14 cellular contexts compared by ENCODE assay signal in genomic region chr12:103978384-103978982, GRCh38. TPM values are rescaled to one million over a fixed set of nuclear protein-coding genes. Genes with fewer than 3 reads are reported as not detected.
DNase-seq lines count a peak whose midpoint lies in the region; ATAC-seq, FAIRE-seq and TF ChIP-seq lines count a peak whose summit lies in the region.
"Had no signal": no experiment of that assay in that cellular context is flagged by ENCODE, and none has a peak within 500 bp of the region (broad histone marks: within the 10 kb centered on the region; RNA-seq: fewer than 3 reads in every experiment).

No MANE protein-coding gene starts in this region.

- peaks cover 13 to 22% of the 10 kb centered on the region in 2 donors for H3K36me3 Mint-ChIP-seq in activated naive CD4-positive, alpha-beta T cell treated with anti-CD3 and anti-CD28 coated beads, Interleukin-2, amount 50 U/mL, for 72 hours
- H3K36me3 Mint-ChIP-seq in type B pancreatic cell = peaks cover 35% of the 10 kb centered on the region

- no peak overlapping the region for H3K4me3 Mint-ChIP-seq in type B pancreatic cell
- H3K4me3 Mint-ChIP-seq: GM23338 had no signal

- in situ Hi-C loops in GM12878 (cut with MboI) = no loop called here

- CTCF ChIA-PET in GM12878 (lab: Yijun Ruan, JAX) = interaction anchor here (2.0 to 2.4 kb wide), 2 partner anchors 94 to 131 kb away, joined by 6 to 7 read pairs; no protein-coding TSS in a partner anchor

- no peak for TF ChIP-seq EP300 in GM12878 (IDR thresholded peaks at IDR 0.05; ENCODE audit: borderline replicate concordance in 1 of 2, control insufficient read depth in 1 of 2, low read depth in 2 of 2, low read length in 2 of 2)

- no peak overlapping the region for H2AFZ ChIP-seq in GM12878 (ENCODE audit: control insufficient read depth, low read depth, low read length)
- H2AFZ ChIP-seq in smooth muscle cell (ENCODE audit: low read depth) = no peak overlapping the region
- H2AFZ ChIP-seq: GM23338 had no signal

- H3K9me3 Mint-ChIP-seq in activated naive CD4-positive, alpha-beta T cell treated with anti-CD3 and anti-CD28 coated beads, Interleukin-2, amount 50 U/mL, for 72 hours = no peaks in the 10 kb centered on the region
- H3K9me3 Mint-ChIP-seq in type B pancreatic cell = no peaks in the 10 kb centered on the region
- H3K9me3 Mint-ChIP-seq: GM23338 had no signal

- H3K36me3 ChIP-seq in GM12878 (ENCODE audit: control insufficient read depth in 2 of 2, insufficient read depth in 2 of 2, low read length in 1 of 2) = peaks cover 2 to 25% of the 10 kb centered on the region in 2 experiments
- H3K36me3 ChIP-seq in smooth muscle cell (ENCODE audit: low read depth) = peaks cover 28% of the 10 kb centered on the region

- no peaks in the 10 kb centered on the region for H3F3A ChIP-seq in smooth muscle cell (ENCODE audit: low read depth)

- POLR2A ChIA-PET in GM12878 (lab: Charles Lee) = interaction anchor here (1.1 kb wide), 1 partner anchor 13 kb away, joined by 3 read pairs; the partner anchor contains the start of gene TDG

- intact Hi-C loops in GM12878 (cut with micrococcal nuclease; ENCODE audit: unreplicated experiment) = no loop called here

- H3K4me3 ChIP-seq in GM12878 (no peak overlapping the region), smooth muscle cell (no peak overlapping the region)
- H3K4me3 ChIP-seq: GM23338, Peyer's patch had no signal

- WGBS in GM12878 (ENCODE audit: insufficient coverage, insufficient replicate concordance, low lambda C conversion rate, missing lambda C conversion rate) = 49% methylated on average over 4 of the region's 4 CpGs
- 98% methylated on average over 4 of the region's 4 CpGs for WGBS in smooth muscle cell (ENCODE audit: low lambda C conversion rate)

- no peak for ATAC-seq in activated naive CD4-positive, alpha-beta T cell treated with anti-CD3 and anti-CD28 coated beads, Interleukin-2, amount 50 U/mL, for 72 hours
- ATAC-seq in GM12878 = peak; percentile 53
- ATAC-seq: GM23338 had no signal

- no TSS peak for BruUV-seq in GM12878 (replicated peaks; lab: Mats Ljungman, UMichigan)

- no peak for DNase-seq in activated naive CD4-positive, alpha-beta T cell treated with anti-CD3 and anti-CD28 coated beads, Interleukin-2, amount 50 U/mL, for 72 hours (ENCODE audit: low spot score in 2 of 2)
- no peak for DNase-seq in activated naive CD4-positive, alpha-beta T cell treated with anti-CD3 and anti-CD28 coated beads, Interleukin-2, amount 50 U/mL, for 16 hours
- DNase-seq in GM12892 (ENCODE audit: insufficient read length) = no peak
- DNase-seq in GM12878 (ENCODE audit: low read depth, low spot score) = no peak
- no peak for DNase-seq in type B pancreatic cell (ENCODE audit: extremely low spot score, unreplicated experiment)
- no peak for DNase-seq in smooth muscle cell (lab: John Stamatoyannopoulos, UW; ENCODE audit: unreplicated experiment)
- DNase-seq in islet precursor cell = no peak
- DNase-seq: MV-4-11, NCI-H1436 treated with DMSO at 0.1 percent for 48 hours, NCI-H2081, NCI-H510A treated with DMSO at 0.1 percent for 48 hours, Peyer's patch, Right ventricle myocardium superior had no signal

- H3K27ac ChIP-seq in GM12878 (ENCODE audit: control insufficient read depth, insufficient read depth) (no peak overlapping the region), smooth muscle cell (ENCODE audit: low read depth) (no peak overlapping the region)
- H3K27ac ChIP-seq: Peyer's patch had no signal

- TF ChIP-seq CTCF in GM12878 (IDR thresholded peaks at IDR 0.05 in 2 of 3, conservative IDR thresholded peaks at IDR 0.05 in 1 of 3; ENCODE audit: control insufficient read depth in 2 of 3, extremely low read depth in 1 of 3, insufficient read depth in 1 of 3, low read depth in 3 of 3, low read length in 3 of 3) = no peak; a peak in 1 of 6 replicates
- no peak for TF ChIP-seq CTCF in type B pancreatic cell (conservative IDR thresholded peaks at IDR 0.05)
- no peak for TF ChIP-seq CTCF in smooth muscle cell (IDR thresholded peaks at IDR 0.05; ENCODE audit: borderline replicate concordance, insufficient read depth, poor library complexity, severe bottlenecking)

- no peak for TF ChIP-seq RAD21 in GM12878 (IDR thresholded peaks at IDR 0.05; ENCODE audit: insufficient read depth, low read depth, low read length)

- H3K4me2 ChIP-seq in GM12878 (ENCODE audit: control insufficient read depth, insufficient read depth) (no peak overlapping the region), smooth muscle cell (no peak overlapping the region)
- H3K4me2 ChIP-seq: GM23338 had no signal

- H3K9me3 ChIP-seq in GM12878 (replicated peaks; ENCODE audit: control insufficient read depth, insufficient read depth, low read length) (no peaks in the 10 kb centered on the region), smooth muscle cell (replicated peaks; ENCODE audit: low read depth) (no peaks in the 10 kb centered on the region)
- H3K9me3 ChIP-seq: Peyer's patch had no signal

- peak overlapping the region; percentile 44 to 91 for H3K27ac Mint-ChIP-seq in activated naive CD4-positive, alpha-beta T cell treated with anti-CD3 and anti-CD28 coated beads, Interleukin-2, amount 50 U/mL, for 72 hours
- peak overlapping the region; percentile 47 for H3K27ac Mint-ChIP-seq in type B pancreatic cell
- H3K27ac Mint-ChIP-seq: GM23338 had no signal

- H3K27me3 ChIP-seq in GM12878 (replicated peaks in 1 of 2; ENCODE audit: control insufficient read depth in 2 of 2, insufficient read depth in 2 of 2, low read length in 1 of 2) (no peaks in the 10 kb centered on the region), smooth muscle cell (ENCODE audit: low read depth) (no peaks in the 10 kb centered on the region)
- H3K27me3 ChIP-seq: Peyer's patch had no signal

- H3K27me3 Mint-ChIP-seq in type B pancreatic cell = no peaks in the 10 kb centered on the region

- H3K9ac ChIP-seq in GM12878 (ENCODE audit: control insufficient read depth, insufficient read depth, low read length) = no peak overlapping the region
- H3K9ac ChIP-seq in smooth muscle cell (ENCODE audit: low read depth) = no peak overlapping the region

- H4K20me1 ChIP-seq in GM12878 (ENCODE audit: control insufficient read depth, insufficient read depth) = no peaks in the 10 kb centered on the region
- H4K20me1 ChIP-seq in smooth muscle cell (ENCODE audit: low read depth) = peaks cover 86% of the 10 kb centered on the region

- RAD21 ChIA-PET in GM12878 (lab: Charles Lee; ENCODE audit: unreplicated experiment) = no interaction called here

- H3K79me2 ChIP-seq in GM12878 (ENCODE audit: control insufficient read depth, insufficient read depth, low read length) (peaks cover 15% of the 10 kb centered on the region), smooth muscle cell (ENCODE audit: low read depth) (peaks cover 58% of the 10 kb centered on the region)

- FAIRE-seq in GM12892 (lab: Jason Lieb, UNC) (no peak), GM12878 (lab: Jason Lieb, UNC) (no peak)

- no peaks in the 10 kb centered on the region for H3K4me1 Mint-ChIP-seq in type B pancreatic cell (ENCODE audit: unreplicated experiment)

- TF ChIP-seq POLR2A in GM12892 (IDR thresholded peaks at IDR 0.05; ENCODE audit: low read depth, low read length) = 0 out of 2 replicates have a peak, but pooled peaks have one; percentile 19
- no peak for TF ChIP-seq POLR2A in GM12878 (IDR thresholded peaks at IDR 0.05; ENCODE audit: low read depth, low read length)

- SMC1A ChIA-PET in GM12878 (lab: Charles Lee; ENCODE audit: uncharacterized antibody, unreplicated experiment) = no interaction called here

- no peaks in the 10 kb centered on the region for H3K4me1 ChIP-seq in GM12878 (ENCODE audit: control insufficient read depth, insufficient read depth, low read length)
- H3K4me1 ChIP-seq in smooth muscle cell (ENCODE audit: low read depth) = no peaks in the 10 kb centered on the region
- H3K4me1 ChIP-seq: Peyer's patch had no signal

RNA-seq across cellular contexts. Expression of gene TDG, which starts 12.8 kb away (rescaled TPM):
- 10 to 100 TPM; 34.4 to 48.5 TPM for total RNA-seq in activated naive CD4-positive, alpha-beta T cell treated with anti-CD3 and anti-CD28 coated beads, Interleukin-2, amount 50 U/mL, for 72 hours
- 28.5 TPM for polyA plus RNA-seq in GM12892 (2012; ENCODE audit: missing spikeins)
- total RNA-seq in GM12878 (2013; cell fraction: nucleolus; rRNA removed) = 63.4 and 64.9 TPM in 2 replicates
- 47.5 and 57.8 TPM in 2 replicates for total RNA-seq in GM12878 (2014; rRNA removed)
- 53.7 and 56.3 TPM in 2 replicates for total RNA-seq in GM12878 (2014; rRNA removed; fragmentation: Illumina TruSeq; extraction: Trizol)
- total RNA-seq in GM12878 (2021) = 46.7 and 51.9 TPM in 2 replicates
- 15.8 TPM for polyA plus RNA-seq in GM12878 (2011; ENCODE audit: low read depth)
- polyA plus RNA-seq in GM12878 (2011; rRNA removed) = 47.5 and 72.3 TPM in 2 replicates
- polyA plus RNA-seq in GM12878 (2011; cell fraction: cytosol; rRNA removed) = 17.1 and 17.3 TPM in 2 replicates
- polyA plus RNA-seq in GM12878 (2011; cell fraction: nucleus; rRNA removed) = 58.2 and 62.0 TPM in 2 replicates
- 24.3 and 25.7 TPM in 2 replicates for polyA plus RNA-seq in GM12878 (2012)
- polyA plus RNA-seq in GM12878 (2014; fragmentation: Illumina TruSeq; extraction: Trizol) = 63.6 and 70.5 TPM in 2 replicates
- polyA plus RNA-seq in GM12878 (2014; fragmentation: Nextera tagmentation; extraction: Ambion mirVana) = 10 to 100 TPM; 29.7 to 33.7 TPM
- 44.0 and 50.5 TPM in 2 replicates for polyA plus RNA-seq in GM12878 (2014; rRNA removed)
- polyA plus RNA-seq in GM12878 (2016; fragmentation: Nextera tagmentation; extraction: Ambion mirVana) = 10 to 100 TPM; 63.2 to 68.8 TPM
- 21.7 and 30.6 TPM in 2 replicates for polyA minus RNA-seq in GM12878 (2011; rRNA and poly(A)+ RNA removed)
- polyA minus RNA-seq in GM12878 (2011; cell fraction: cytosol; rRNA and poly(A)+ RNA removed) = 14.6 and 15.5 TPM in 2 replicates
- 17.8 and 21.0 TPM in 2 replicates for polyA minus RNA-seq in GM12878 (2011; cell fraction: nucleus; rRNA and poly(A)+ RNA removed)
- 40.1 and 43.6 TPM in 2 replicates for total RNA-seq in type B pancreatic cell (ENCODE audit: low replicate concordance)
- 61.1 and 61.3 TPM in 2 replicates for total RNA-seq in smooth muscle cell
- polyA plus RNA-seq in smooth muscle cell = 34.5 and 46.1 TPM in 2 replicates

RNA-seq across cellular contexts. Expression of gene HSP90B1, which starts 48.3 kb away (rescaled TPM):
- 100 to 1,000 TPM; 285 to 376 TPM for total RNA-seq in activated naive CD4-positive, alpha-beta T cell treated with anti-CD3 and anti-CD28 coated beads, Interleukin-2, amount 50 U/mL, for 72 hours
- polyA plus RNA-seq in GM12892 (2012; ENCODE audit: missing spikeins) = 382 TPM
- 492 and 493 TPM in 2 replicates for total RNA-seq in GM12878 (2013; cell fraction: nucleolus; rRNA removed)
- total RNA-seq in GM12878 (2014; rRNA removed) (298 and 306 TPM in 2 replicates), GM12878 (2014; rRNA removed; fragmentation: Illumina TruSeq; extraction: Trizol) (644 and 702 TPM in 2 replicates), GM12878 (2021) (511 and 557 TPM in 2 replicates), type B pancreatic cell (ENCODE audit: low replicate concordance) (832 and 967 TPM in 2 replicates), smooth muscle cell (908 and 1,229 TPM in 2 replicates)
- 428 TPM for polyA plus RNA-seq in GM12878 (2011; ENCODE audit: low read depth)
- polyA plus RNA-seq in GM12878 (2011; rRNA removed) (443 and 639 TPM in 2 replicates), GM12878 (2014; fragmentation: Illumina TruSeq; extraction: Trizol) (715 and 780 TPM in 2 replicates), GM12878 (2014; fragmentation: Nextera tagmentation; extraction: Ambion mirVana) (100 to 1,000 TPM; 254 to 414 TPM), GM12878 (2014; rRNA removed) (495 and 564 TPM in 2 replicates), GM12878 (2016; fragmentation: Nextera tagmentation; extraction: Ambion mirVana) (100 to 1,000 TPM; 936 to 968 TPM), smooth muscle cell (836 and 1,047 TPM in 2 replicates)
- polyA plus RNA-seq in GM12878 (2011; cell fraction: cytosol; rRNA removed) = 135 and 136 TPM in 2 replicates
- polyA plus RNA-seq in GM12878 (2011; cell fraction: nucleus; rRNA removed) = 477 and 595 TPM in 2 replicates
- polyA plus RNA-seq in GM12878 (2012) = 568 and 601 TPM in 2 replicates
- 148 and 211 TPM in 2 replicates for polyA minus RNA-seq in GM12878 (2011; rRNA and poly(A)+ RNA removed)
- 90.8 and 99.4 TPM in 2 replicates for polyA minus RNA-seq in GM12878 (2011; cell fraction: cytosol; rRNA and poly(A)+ RNA removed)
- 145 and 205 TPM in 2 replicates for polyA minus RNA-seq in GM12878 (2011; cell fraction: nucleus; rRNA and poly(A)+ RNA removed)
